ENCODE assay signal across 26 cellular contexts in genomic region chr14:49508124-49508523, GRCh38.
"Had no signal": no experiment of that assay in that cellular context is flagged by ENCODE, and none has a peak within 500 bp of the region (broad histone marks: within the 10 kb centered on the region; RNA-seq: fewer than 3 reads in every experiment).

No MANE protein-coding gene starts in this region.

- H3K4me1 ChIP-seq: colonic mucosa, heart right ventricle, left lung, parathyroid adenoma, right lobe of liver, transverse colon had no signal

- H2AFZ ChIP-seq: neural progenitor cell, parathyroid adenoma had no signal

- DNase-seq: colonic mucosa; effector CD8-positive, alpha-beta T cell; endodermal cell; foreskin melanocyte; glutamatergic neuron; heart right ventricle; hippocampal formation; left cardiac atrium; left lung; mesenchymal stem cell; mucosa of descending colon; naive thymus-derived CD4-positive, alpha-beta T cell; right lobe of liver; stimulated activated CD4-positive, alpha-beta T cell treated with anti-CD3 and anti-CD28 coated beads, Interleukin-12 subunit alpha, Interleukin-12 subunit beta, amount 100 ng/mL, for 4 hours; stimulated activated CD4-positive, alpha-beta T cell treated with anti-CD3 and anti-CD28 coated beads, Interleukin-1b, Interleukin-23, amount 100 ng/mL, for 48 hours; stimulated activated CD4-positive, alpha-beta T cell treated with anti-CD3 and anti-CD28 coated beads, Interleukin-4, amount 100 ng/mL, for 1 hour; stimulated activated CD8-positive, alpha-beta memory T cell treated with anti-CD3 and anti-CD28 coated beads, Interleukin-4, amount 100 ng/mL, for 48 hours; stimulated activated naive CD4-positive, alpha-beta T cell; stimulated activated naive CD8-positive, alpha-beta T cell treated with anti-CD3 and anti-CD28 coated beads, Interleukin-15, amount 100 ng/mL, for 72 hours; transverse colon had no signal

- H3K9me3 ChIP-seq: colonic mucosa, left lung, mucosa of descending colon, right lobe of liver, suprapubic skin, transverse colon had no signal

- H3K27me3 ChIP-seq: colonic mucosa, left lung, neural progenitor cell, right lobe of liver, suprapubic skin, transverse colon had no signal

- H3K4me2 ChIP-seq: neural progenitor cell, smooth muscle cell had no signal

- H3K79me2 ChIP-seq: parathyroid adenoma had no signal

- H3K36me3 ChIP-seq: colonic mucosa, heart right ventricle, left lung, neural progenitor cell, right lobe of liver, suprapubic skin, transverse colon had no signal

- ATAC-seq: esophagus mucosa; heart right ventricle; left cardiac atrium; left lung; mucosa of descending colon; naive thymus-derived CD4-positive, alpha-beta T cell; right lobe of liver; stimulated activated naive CD8-positive, alpha-beta T cell treated with anti-CD3 and anti-CD28 coated beads, Interleukin-15, amount 100 ng/mL, for 72 hours had no signal

- H3K4me3 ChIP-seq: colonic mucosa, heart right ventricle, left lung, mucosa of descending colon, neural progenitor cell, right lobe of liver, smooth muscle cell, suprapubic skin, transverse colon had no signal

- H3K9ac ChIP-seq: neural progenitor cell, parathyroid adenoma had no signal

- H3K27ac ChIP-seq: colonic mucosa, epithelial cell of prostate, heart right ventricle, left lung, neural progenitor cell, parathyroid adenoma, right lobe of liver, suprapubic skin, transverse colon had no signal
